In the genomic region with DNA sequence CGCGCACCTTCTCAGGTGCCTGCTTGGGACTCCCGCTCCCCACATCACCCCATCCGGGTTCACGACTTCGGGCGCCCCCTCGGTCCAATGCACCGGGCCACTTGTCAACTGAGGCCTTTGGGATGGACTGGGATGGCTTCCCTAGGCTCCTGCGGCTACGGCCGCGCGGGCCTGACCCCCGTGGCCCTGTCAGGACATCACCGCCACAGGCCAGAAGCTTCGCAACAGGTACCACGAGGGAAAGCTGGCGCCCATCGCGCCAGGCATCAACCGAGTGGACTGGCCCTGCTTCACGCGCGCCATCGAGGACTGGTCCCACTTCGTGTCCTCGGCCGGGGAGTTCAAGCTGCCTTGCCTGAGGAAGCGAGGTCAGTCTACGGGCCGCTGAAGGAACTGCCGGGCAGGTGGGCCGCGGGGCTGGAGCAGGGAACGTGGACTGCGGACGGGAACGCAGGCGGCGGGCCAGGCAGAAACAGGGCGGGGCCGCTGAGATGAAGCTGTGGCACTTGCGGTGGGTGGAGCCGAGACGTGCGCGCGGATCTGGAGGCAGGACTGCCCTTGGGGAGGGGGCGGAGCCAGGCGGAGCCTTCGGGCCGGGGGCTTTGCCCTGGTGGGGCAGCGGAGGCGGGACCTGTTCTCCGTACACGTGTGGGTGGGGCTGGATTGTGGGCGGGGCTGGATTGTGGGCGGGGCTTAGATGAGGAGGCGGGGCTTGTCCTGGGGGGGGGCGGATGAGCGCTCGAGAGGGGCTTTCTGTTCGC, we compare ENCODE assay signal across 8 cellular contexts. TPM values are rescaled to one million over a fixed set of nuclear protein-coding genes. Genes with fewer than 3 reads are reported as not detected.
DNase-seq lines count a peak whose midpoint lies in the region; ATAC-seq and TF ChIP-seq lines count a peak whose summit lies in the region.

No MANE protein-coding gene starts in this region.

- H3K79me2 ChIP-seq in GM23338 (replicated peaks; ENCODE audit: insufficient read depth) = no peaks in the 10 kb centered on the region

- TF ChIP-seq EP300 in gastroesophageal sphincter (IDR thresholded peaks at IDR 0.05) = no peak

- no peaks in the 10 kb centered on the region for H3F3A ChIP-seq in GM23338 (replicated peaks; ENCODE audit: low read depth)

- intact Hi-C loops in CD4-positive, alpha-beta memory T cell (cut with micrococcal nuclease) = loop anchor here (1.0 kb wide), 3 partner anchors 16 to 249 kb away; a partner anchor contains a TSS

- no peak for TF ChIP-seq CTCF in GM23338 (conservative IDR thresholded peaks at IDR 0.05; ENCODE audit: low read depth in 2 of 2)
- no peak for TF ChIP-seq CTCF in gastroesophageal sphincter (IDR thresholded peaks at IDR 0.05)
- TF ChIP-seq CTCF in neutrophil (IDR thresholded peaks at IDR 0.05) = no peak

- H3K4me1 ChIP-seq in CD4-positive, alpha-beta memory T cell (ENCODE audit: insufficient read depth, low read length) = peaks cover 15% of the 10 kb centered on the region
- H3K4me1 ChIP-seq in GM23338 (ENCODE audit: insufficient read depth) (peaks cover 6% of the 10 kb centered on the region; the same call in 1 of the 2 replicates), gastroesophageal sphincter (peaks cover 0 to 20% (median 5%) of the 10 kb centered on the region in 3 donors), neutrophil (ENCODE audit: control insufficient read depth in 1 of 2, insufficient read depth in 1 of 2, low read depth in 1 of 2, low read length in 1 of 2) (peaks cover 8 to 15% of the 10 kb centered on the region in 2 experiments), subcutaneous abdominal adipose tissue (ENCODE audit: control insufficient read depth in 5 of 5, insufficient read depth in 5 of 5, low read length in 5 of 5) (peaks cover 0 to 15% (median 14%) of the 10 kb centered on the region in 5 donors)

- peak overlapping the region; percentile 73 to 76 for H3K4me3 ChIP-seq in CD4-positive, alpha-beta memory T cell (ENCODE audit: low read length in 2 of 2)
- H3K4me3 ChIP-seq in GM23338 = peak overlapping the region; percentile 91
- peak overlapping the region; percentile 58 to 59 for H3K4me3 ChIP-seq in gastroesophageal sphincter
- H3K4me3 ChIP-seq in neutrophil (ENCODE audit: low read depth in 1 of 2, low read length in 1 of 2) = peak overlapping the region; percentile 66 to 73
- peak overlapping the region in 4 of 5 donors; percentile 62 to 71 (median 66) for H3K4me3 ChIP-seq in subcutaneous abdominal adipose tissue (ENCODE audit: low read depth in 1 of 5, low read length in 5 of 5)

- ATAC-seq in GM23338 (peak; percentile 89), gastroesophageal sphincter (peak; percentile 93), HG02973 (IDR thresholded peaks at IDR 0.05; ENCODE audit: unreplicated experiment) (no peak)

- peak overlapping the region; percentile 57 for H3K27ac ChIP-seq in CD4-positive, alpha-beta memory T cell (ENCODE audit: low read depth, low read length)
- H3K27ac ChIP-seq in GM23338 (ENCODE audit: low read depth) = no peak overlapping the region
- H3K27ac ChIP-seq in gastroesophageal sphincter = peak overlapping the region in 3 of 4 donors; percentile 71 to 76 (median 76)
- peak overlapping the region; percentile 27 for H3K27ac ChIP-seq in neutrophil
- no peak overlapping the region for H3K27ac ChIP-seq in subcutaneous abdominal adipose tissue (ENCODE audit: low read depth, low read length)

- H3K9ac ChIP-seq in subcutaneous abdominal adipose tissue (ENCODE audit: low read length in 5 of 5) = peak overlapping the region in 3 of 5 donors; percentile 26 to 64 (median 37)

- H4K20me1 ChIP-seq in GM23338 (replicated peaks; ENCODE audit: insufficient read depth) = no peaks in the 10 kb centered on the region

- peak overlapping the region; percentile 80 to 94 (median 90) for H3K4me3 Mint-ChIP-seq in CD4-positive, alpha-beta memory T cell
- H3K4me3 Mint-ChIP-seq in GM23338 = peak overlapping the region; percentile 90

- peak; percentile 84 to 95 (median 92) for DNase-seq in CD4-positive, alpha-beta memory T cell
- peak; percentile 98 for DNase-seq in GM23338 (ENCODE audit: low spot score)
- peak; percentile 65 for DNase-seq in NOMO-1 treated with dmso at 0.1 percent for 144 hours (lab: John Stamatoyannopoulos, UW; ENCODE audit: unreplicated experiment)
- DNase-seq in activated effector memory CD4-positive, alpha-beta T cell treated with anti-CD3 and anti-CD28 coated beads, Interleukin-2, amount 50 U/mL, for 16 hours = peak; percentile 96

- no peaks in the 10 kb centered on the region for H3K9me3 Mint-ChIP-seq in CD4-positive, alpha-beta memory T cell
- no peaks in the 10 kb centered on the region for H3K9me3 Mint-ChIP-seq in GM23338

- H3K9me3 ChIP-seq in CD4-positive, alpha-beta memory T cell (ENCODE audit: control insufficient read depth in 1 of 2, low read length in 2 of 2) = no peaks in the 10 kb centered on the region
- H3K9me3 ChIP-seq in gastroesophageal sphincter (no peaks in the 10 kb centered on the region), neutrophil (no peaks in the 10 kb centered on the region), subcutaneous abdominal adipose tissue (ENCODE audit: control insufficient read depth in 5 of 5, low read length in 5 of 5) (no peaks in the 10 kb centered on the region)

- TF ChIP-seq POLR2A in gastroesophageal sphincter (IDR thresholded peaks at IDR 0.05) = no peak

- peak overlapping the region; percentile 98 for H3K4me2 ChIP-seq in GM23338

- H3K9me2 ChIP-seq in GM23338 (ENCODE audit: insufficient read depth) = no peaks in the 10 kb centered on the region

- no peaks in the 10 kb centered on the region for H3K27me3 ChIP-seq in CD4-positive, alpha-beta memory T cell (ENCODE audit: insufficient read depth, low read length)
- peaks cover 39% of the 10 kb centered on the region for H3K27me3 ChIP-seq in GM23338 (ENCODE audit: insufficient read depth)
- no peaks in the 10 kb centered on the region for H3K27me3 ChIP-seq in gastroesophageal sphincter
- H3K27me3 ChIP-seq in neutrophil = peaks cover 55% of the 10 kb centered on the region
- peaks cover 0 to 10% (median 9%) of the 10 kb centered on the region in 5 donors for H3K27me3 ChIP-seq in subcutaneous abdominal adipose tissue (ENCODE audit: control insufficient read depth in 5 of 5, insufficient read depth in 4 of 5, low read length in 5 of 5)

- CTCF ChIA-PET in CD4-positive, alpha-beta memory T cell (lab: Charles Lee; ENCODE audit: partially characterized antibody) = interaction anchor here (0.6 to 3.6 kb wide), 4 partner anchors 14 to 88 kb away, joined by 3 to 18 read pairs (median 4); no protein-coding TSS in a partner anchor

- peak overlapping the region; percentile 100 for H2AFZ ChIP-seq in GM23338

- H3K27ac Mint-ChIP-seq in CD4-positive, alpha-beta memory T cell = peak overlapping the region; percentile 75 to 94 (median 85)
- H3K27ac Mint-ChIP-seq in GM23338 = no peak overlapping the region

- H3K36me3 Mint-ChIP-seq in CD4-positive, alpha-beta memory T cell = no peaks in the 10 kb centered on the region
- H3K36me3 Mint-ChIP-seq in GM23338 (ENCODE audit: low read depth) = no peaks in the 10 kb centered on the region

- H3K27me3 Mint-ChIP-seq in CD4-positive, alpha-beta memory T cell = no peaks in the 10 kb centered on the region
- peaks cover 29% of the 10 kb centered on the region for H3K27me3 Mint-ChIP-seq in GM23338 (ENCODE audit: insufficient read depth, low read depth, poor library complexity)

- H3K36me3 ChIP-seq in CD4-positive, alpha-beta memory T cell (ENCODE audit: insufficient read depth, low read length) = no peaks in the 10 kb centered on the region
- H3K36me3 ChIP-seq in GM23338 (ENCODE audit: insufficient read depth) = no peaks in the 10 kb centered on the region
- no peaks in the 10 kb centered on the region for H3K36me3 ChIP-seq in gastroesophageal sphincter
- no peaks in the 10 kb centered on the region for H3K36me3 ChIP-seq in neutrophil
- H3K36me3 ChIP-seq in subcutaneous abdominal adipose tissue (ENCODE audit: control insufficient read depth in 5 of 5, insufficient read depth in 5 of 5, low read length in 5 of 5) = no peaks in the 10 kb centered on the region

- POLR2A ChIA-PET in CD4-positive, alpha-beta memory T cell (lab: Charles Lee; ENCODE audit: partially characterized antibody) = interaction anchor here (7.6 kb wide), 1 partner anchor 14 kb away, joined by 83 read pairs; a partner anchor contains a TSS

- H3K4me1 Mint-ChIP-seq in CD4-positive, alpha-beta memory T cell = peaks cover 4 to 26% (median 16%) of the 10 kb centered on the region in 4 donors
- peaks cover 9% of the 10 kb centered on the region; the same call in 2 of the 3 replicates for H3K4me1 Mint-ChIP-seq in GM23338

- 17% methylated on average over 13 of the region's 64 CpGs; no CpG with 5 or more reads in 1 of the 2 donors for WGBS in gastroesophageal sphincter (ENCODE audit: low coverage in 1 of 2), 2 donors

RNA-seq across cellular contexts. Expression of a gene that starts 13.7 kb away (rescaled TPM):
- not detected for total RNA-seq in CD4-positive, alpha-beta memory T cell
- polyA plus RNA-seq in CD4-positive, alpha-beta memory T cell = not detected
- total RNA-seq in GM23338 (2014; rRNA removed; shearing (Covaris generic)) = not detected in 2 replicates
- not detected in 2 replicates for polyA plus RNA-seq in GM23338 (2016; fragmentation: Nextera tagmentation; extraction: Ambion mirVana)
- total RNA-seq in gastroesophageal sphincter = under 1 TPM in 2 of 4 donors, not detected in 2; 0.15 to 0.67 TPM

RNA-seq across cellular contexts. Expression of a gene that starts 15.8 kb away (rescaled TPM):
- total RNA-seq in CD4-positive, alpha-beta memory T cell = 10 to 100 TPM; 19.7 to 20.5 TPM
- polyA plus RNA-seq in CD4-positive, alpha-beta memory T cell = 10 to 100 TPM in 1 of 2 donors, 1 to 10 TPM in 1; 2.3 to 16.5 TPM
- 4.3 and 10.0 TPM in 2 replicates for total RNA-seq in GM23338 (2014; rRNA removed; shearing (Covaris generic))
- polyA plus RNA-seq in GM23338 (2016; fragmentation: Nextera tagmentation; extraction: Ambion mirVana) = 1.4 and 1.7 TPM in 2 replicates
- total RNA-seq in gastroesophageal sphincter = 10 to 100 TPM in 1 of 4 donors, 1 to 10 TPM in 3; 4.4 to 16.0 (median 8.0) TPM

RNA-seq across cellular contexts. Expression of a gene that starts 16.6 kb away (rescaled TPM):
- total RNA-seq in CD4-positive, alpha-beta memory T cell = 10 to 100 TPM; 36.4 to 39.5 TPM
- 10 to 100 TPM; 35.3 to 45.2 TPM for polyA plus RNA-seq in CD4-positive, alpha-beta memory T cell
- total RNA-seq in GM23338 (2014; rRNA removed; shearing (Covaris generic)) = 102 and 118 TPM in 2 replicates
- polyA plus RNA-seq in GM23338 (2016; fragmentation: Nextera tagmentation; extraction: Ambion mirVana) = 67.1 and 79.6 TPM in 2 replicates
- 10 to 100 TPM; 18.2 to 87.1 (median 27.6) TPM for total RNA-seq in gastroesophageal sphincter

RNA-seq across cellular contexts. Expression of a gene that starts 40.9 kb away (rescaled TPM):
- 1 to 10 TPM; 1.6 to 1.8 TPM for total RNA-seq in CD4-positive, alpha-beta memory T cell
- polyA plus RNA-seq in CD4-positive, alpha-beta memory T cell = under 1 TPM in 1 of 2 donors, not detected in 1; 0.21 TPM
- total RNA-seq in GM23338 (2014; rRNA removed; shearing (Covaris generic)) = 72.4 and 79.1 TPM in 2 replicates
- 10.9 and 11.5 TPM in 2 replicates for polyA plus RNA-seq in GM23338 (2016; fragmentation: Nextera tagmentation; extraction: Ambion mirVana)
- total RNA-seq in gastroesophageal sphincter = 10 to 100 TPM in 2 of 4 donors, 1 to 10 TPM in 2; 2.0 to 12.8 (median 8.0) TPM

Comparison
In these comparisons a context has a peak if more than half of its experiments do, and no peak if none do; other contexts are left out.
1. H3K27ac ChIP-seq: peak in CD4-positive, alpha-beta memory T cell (single experiment), gastroesophageal sphincter (3 of 4) and neutrophil (single experiment); none in GM23338 (single experiment) and subcutaneous abdominal adipose tissue (single experiment).
2. Peak in every context shown above with its lines, with median percentiles within 50 percentile points of each other: DNase-seq and H3K4me3 ChIP-seq.